In genomic region chr3:134136604-134137003, GRCh38 we compare ENCODE assay signal across 11 cellular contexts.
"Had no signal": no experiment of that assay in that cellular context is flagged by ENCODE, and none has a peak within 500 bp of the region (broad histone marks: within the 10 kb centered on the region; RNA-seq: fewer than 3 reads in every experiment).

No MANE protein-coding gene starts in this region.

- ATAC-seq: activated CD4-positive, CD25-positive, alpha-beta regulatory T cell treated with anti-CD3 and anti-CD28 coated beads, Interleukin-2, amount 50 U/mL, for 24 hours; activated naive CD4-positive, alpha-beta T cell treated with anti-CD3 and anti-CD28 coated beads, Interleukin-2, amount 50 U/mL, for 72 hours; activated T-cell treated with anti-CD3 and anti-CD28 coated beads, Interleukin-2, amount 50 U/mL, for 72 hours; stimulated activated naive B cell treated with anti-CD40 and anti-IgM and Interleukin-4, amounts not matched to agents 10 μg/mL and 1 μg/mL and 100 μg/mL, for 72 hours had no signal

- H3K9me3 ChIP-seq: adrenal gland, thyroid gland had no signal

- H3K27ac ChIP-seq: adrenal gland, hepatocyte, spleen, thyroid gland had no signal

- H3K27me3 ChIP-seq: adrenal gland, hepatocyte, spleen, thyroid gland had no signal

- H3K4me3 ChIP-seq: adrenal gland, hepatocyte, spleen, thyroid gland had no signal

- DNase-seq: activated CD4-positive, alpha-beta T cell treated with anti-CD3 and anti-CD28 coated beads, Interleukin-2, amount 10 ng/mL, durations not matched to agents 7 days and 5 days; activated gamma-delta T cell; activated T-cell treated with anti-CD3 and anti-CD28 coated beads, Interleukin-2, amount 50 U/mL, for 72 hours; adrenal gland; retina; spleen; stimulated activated naive B cell treated with anti-CD40 and anti-IgM and Interleukin-4, amounts not matched to agents 10 μg/mL and 1 μg/mL and 100 μg/mL, for 72 hours; thyroid gland had no signal

- H3K4me1 ChIP-seq: adrenal gland, spleen, thyroid gland had no signal

- H3K4me2 ChIP-seq: hepatocyte had no signal

- H3K79me2 ChIP-seq: hepatocyte had no signal

- H3K36me3 ChIP-seq: adrenal gland, thyroid gland had no signal

- H2AFZ ChIP-seq: hepatocyte had no signal
